In the genomic region with DNA sequence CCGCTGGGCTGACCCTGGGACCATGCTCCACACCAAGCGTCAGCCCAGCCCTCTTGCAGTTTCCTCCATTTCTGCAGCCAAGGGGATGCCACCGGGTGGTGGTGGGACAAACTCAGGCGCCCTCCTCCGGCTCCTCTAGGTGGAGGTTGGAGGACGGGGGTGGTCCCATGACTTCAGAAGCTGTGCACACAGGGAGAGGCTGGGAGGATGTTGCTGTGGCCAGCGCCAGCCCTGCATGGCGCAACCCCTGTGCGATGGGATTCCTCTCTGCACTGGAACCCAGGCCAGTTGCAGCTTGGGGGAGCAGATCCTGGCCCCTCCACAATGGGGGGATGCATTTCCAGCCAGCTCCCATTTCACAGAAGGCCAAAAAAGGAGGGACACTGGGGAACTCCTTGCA, we compare ENCODE assay signal across 1 cellular context.
TF ChIP-seq lines count a peak whose summit lies in the region.

No MANE protein-coding gene starts in this region.

TF ChIP-seq in GM23338, 12 proteins besides CTCF, POLR2A, EP300 and RAD21:
- no peak for TF ChIP-seq REST (IDR thresholded peaks at IDR 0.05; ENCODE audit: unreplicated experiment)
- no peak for TF ChIP-seq ZNF114 (CRISPR knock-in tag; IDR thresholded peaks at IDR 0.05)
- TF ChIP-seq ZNF331 (CRISPR knock-in tag; IDR thresholded peaks at IDR 0.05; ENCODE audit: low read depth): no peak
- no peak for TF ChIP-seq POLR2AphosphoS5 (IDR thresholded peaks at IDR 0.05; ENCODE audit: low read depth)
- TF ChIP-seq EZH2 (IDR thresholded peaks at IDR 0.05; ENCODE audit: low read depth, unreplicated experiment): no peak
- TF ChIP-seq, protein P1, sequence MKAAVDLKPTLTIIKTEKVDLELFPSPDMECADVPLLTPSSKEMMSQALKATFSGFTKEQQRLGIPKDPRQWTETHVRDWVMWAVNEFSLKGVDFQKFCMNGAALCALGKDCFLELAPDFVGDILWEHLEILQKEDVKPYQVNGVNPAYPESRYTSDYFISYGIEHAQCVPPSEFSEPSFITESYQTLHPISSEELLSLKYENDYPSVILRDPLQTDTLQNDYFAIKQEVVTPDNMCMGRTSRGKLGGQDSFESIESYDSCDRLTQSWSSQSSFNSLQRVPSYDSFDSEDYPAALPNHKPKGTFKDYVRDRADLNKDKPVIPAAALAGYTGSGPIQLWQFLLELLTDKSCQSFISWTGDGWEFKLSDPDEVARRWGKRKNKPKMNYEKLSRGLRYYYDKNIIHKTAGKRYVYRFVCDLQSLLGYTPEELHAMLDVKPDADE (IDR thresholded peaks at IDR 0.05): no peak
- TF ChIP-seq, protein P2, sequence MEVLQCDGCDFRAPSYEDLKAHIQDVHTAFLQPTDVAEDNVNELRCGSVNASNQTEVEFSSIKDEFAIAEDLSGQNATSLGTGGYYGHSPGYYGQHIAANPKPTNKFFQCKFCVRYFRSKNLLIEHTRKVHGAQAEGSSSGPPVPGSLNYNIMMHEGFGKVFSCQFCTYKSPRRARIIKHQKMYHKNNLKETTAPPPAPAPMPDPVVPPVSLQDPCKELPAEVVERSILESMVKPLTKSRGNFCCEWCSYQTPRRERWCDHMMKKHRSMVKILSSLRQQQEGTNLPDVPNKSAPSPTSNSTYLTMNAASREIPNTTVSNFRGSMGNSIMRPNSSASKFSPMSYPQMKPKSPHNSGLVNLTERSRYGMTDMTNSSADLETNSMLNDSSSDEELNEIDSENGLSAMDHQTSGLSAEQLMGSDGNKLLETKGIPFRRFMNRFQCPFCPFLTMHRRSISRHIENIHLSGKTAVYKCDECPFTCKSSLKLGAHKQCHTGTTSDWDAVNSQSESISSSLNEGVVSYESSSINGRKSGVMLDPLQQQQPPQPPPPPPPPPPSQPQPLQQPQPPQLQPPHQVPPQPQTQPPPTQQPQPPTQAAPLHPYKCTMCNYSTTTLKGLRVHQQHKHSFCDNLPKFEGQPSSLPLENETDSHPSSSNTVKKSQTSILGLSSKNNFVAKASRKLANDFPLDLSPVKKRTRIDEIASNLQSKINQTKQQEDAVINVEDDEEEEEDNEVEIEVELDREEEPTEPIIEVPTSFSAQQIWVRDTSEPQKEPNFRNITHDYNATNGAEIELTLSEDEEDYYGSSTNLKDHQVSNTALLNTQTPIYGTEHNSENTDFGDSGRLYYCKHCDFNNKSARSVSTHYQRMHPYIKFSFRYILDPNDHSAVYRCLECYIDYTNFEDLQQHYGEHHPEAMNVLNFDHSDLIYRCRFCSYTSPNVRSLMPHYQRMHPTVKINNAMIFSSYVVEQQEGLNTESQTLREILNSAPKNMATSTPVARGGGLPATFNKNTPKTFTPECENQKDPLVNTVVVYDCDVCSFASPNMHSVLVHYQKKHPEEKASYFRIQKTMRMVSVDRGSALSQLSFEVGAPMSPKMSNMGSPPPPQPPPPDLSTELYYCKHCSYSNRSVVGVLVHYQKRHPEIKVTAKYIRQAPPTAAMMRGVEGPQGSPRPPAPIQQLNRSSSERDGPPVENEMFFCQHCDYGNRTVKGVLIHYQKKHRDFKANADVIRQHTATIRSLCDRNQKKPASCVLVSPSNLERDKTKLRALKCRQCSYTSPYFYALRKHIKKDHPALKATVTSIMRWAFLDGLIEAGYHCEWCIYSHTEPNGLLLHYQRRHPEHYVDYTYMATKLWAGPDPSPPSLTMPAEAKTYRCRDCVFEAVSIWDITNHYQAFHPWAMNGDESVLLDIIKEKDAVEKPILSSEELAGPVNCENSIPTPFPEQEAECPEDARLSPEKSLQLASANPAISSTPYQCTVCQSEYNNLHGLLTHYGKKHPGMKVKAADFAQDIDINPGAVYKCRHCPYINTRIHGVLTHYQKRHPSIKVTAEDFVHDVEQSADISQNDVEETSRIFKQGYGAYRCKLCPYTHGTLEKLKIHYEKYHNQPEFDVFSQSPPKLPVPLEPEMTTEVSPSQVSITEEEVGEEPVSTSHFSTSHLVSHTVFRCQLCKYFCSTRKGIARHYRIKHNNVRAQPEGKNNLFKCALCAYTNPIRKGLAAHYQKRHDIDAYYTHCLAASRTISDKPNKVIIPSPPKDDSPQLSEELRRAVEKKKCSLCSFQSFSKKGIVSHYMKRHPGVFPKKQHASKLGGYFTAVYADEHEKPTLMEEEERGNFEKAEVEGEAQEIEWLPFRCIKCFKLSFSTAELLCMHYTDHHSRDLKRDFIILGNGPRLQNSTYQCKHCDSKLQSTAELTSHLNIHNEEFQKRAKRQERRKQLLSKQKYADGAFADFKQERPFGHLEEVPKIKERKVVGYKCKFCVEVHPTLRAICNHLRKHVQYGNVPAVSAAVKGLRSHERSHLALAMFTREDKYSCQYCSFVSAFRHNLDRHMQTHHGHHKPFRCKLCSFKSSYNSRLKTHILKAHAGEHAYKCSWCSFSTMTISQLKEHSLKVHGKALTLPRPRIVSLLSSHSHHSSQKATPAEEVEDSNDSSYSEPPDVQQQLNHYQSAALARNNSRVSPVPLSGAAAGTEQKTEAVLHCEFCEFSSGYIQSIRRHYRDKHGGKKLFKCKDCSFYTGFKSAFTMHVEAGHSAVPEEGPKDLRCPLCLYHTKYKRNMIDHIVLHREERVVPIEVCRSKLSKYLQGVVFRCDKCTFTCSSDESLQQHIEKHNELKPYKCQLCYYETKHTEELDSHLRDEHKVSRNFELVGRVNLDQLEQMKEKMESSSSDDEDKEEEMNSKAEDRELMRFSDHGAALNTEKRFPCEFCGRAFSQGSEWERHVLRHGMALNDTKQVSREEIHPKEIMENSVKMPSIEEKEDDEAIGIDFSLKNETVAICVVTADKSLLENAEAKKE (CRISPR knock-in tag; IDR thresholded peaks at IDR 0.05): no peak
- no peak for TF ChIP-seq JUNB (IDR thresholded peaks at IDR 0.05; ENCODE audit: unreplicated experiment)
- no peak for TF ChIP-seq EZH2phosphoT487 (IDR thresholded peaks at IDR 0.05; ENCODE audit: unreplicated experiment)
- no peak for TF ChIP-seq NANOG (IDR thresholded peaks at IDR 0.05; ENCODE audit: borderline replicate concordance)
- no peak for TF ChIP-seq CREB1 (CRISPR knock-in tag; IDR thresholded peaks at IDR 0.05; ENCODE audit: low read depth)
- TF ChIP-seq STAT1 (IDR thresholded peaks at IDR 0.05; ENCODE audit: unreplicated experiment): no peak
TF ChIP-seq in GM23338: peak in this region for 0.
